ENCODE assay signal across 11 cellular contexts in genomic region chr6:98657764-98658163, GRCh38.
DNase-seq lines count a peak whose midpoint lies in the region; ATAC-seq and TF ChIP-seq lines count a peak whose summit lies in the region.
"Had no signal": no experiment of that assay in that cellular context is flagged by ENCODE, and none has a peak within 500 bp of the region (broad histone marks: within the 10 kb centered on the region; RNA-seq: fewer than 3 reads in every experiment).

No MANE protein-coding gene starts in this region.

- no peak overlapping the region for H3K4me2 ChIP-seq in smooth muscle cell

- CTCF ChIA-PET in activated naive CD4-positive, alpha-beta T cell treated with anti-CD3 and anti-CD28 coated beads, Interleukin-2, amount 10 ng/mL, durations not matched to agents 7 days and 5 days (lab: Charles Lee): no interaction called here

- no peaks in the 10 kb centered on the region for H4K20me1 ChIP-seq in smooth muscle cell (ENCODE audit: low read depth)

- 69% methylated on average over 5 of the region's 5 CpGs for WGBS in smooth muscle cell (ENCODE audit: low lambda C conversion rate)
- 56% methylated on average over 5 of the region's 5 CpGs for WGBS in esophagus muscularis mucosa

- H3K36me3 ChIP-seq in smooth muscle cell (ENCODE audit: low read depth) (no peaks in the 10 kb centered on the region), vagina (no peaks in the 10 kb centered on the region), esophagus muscularis mucosa (no peaks in the 10 kb centered on the region)

- H3K4me1 ChIP-seq in smooth muscle cell (ENCODE audit: low read depth): no peaks in the 10 kb centered on the region
- H3K4me1 ChIP-seq in vagina: no peaks in the 10 kb centered on the region
- H3K4me1 ChIP-seq in esophagus muscularis mucosa: no peaks in the 10 kb centered on the region

- peak; percentile 44 for DNase-seq in activated naive CD4-positive, alpha-beta T cell treated with anti-CD3 and anti-CD28 coated beads, Interleukin-2, amount 10 ng/mL, durations not matched to agents 7 days and 5 days
- no peak for DNase-seq in activated naive CD4-positive, alpha-beta T cell treated with anti-CD3 and anti-CD28 coated beads, Interleukin-2, amount 50 U/mL, for 16 hours
- DNase-seq in SK-MEL-5 (ENCODE audit: low read depth, low spot score) (peak; percentile 39), endothelial cell (ENCODE audit: low spot score) (peak; percentile 59), smooth muscle cell (lab: John Stamatoyannopoulos, UW; ENCODE audit: unreplicated experiment) (peak; percentile 7), vagina (ENCODE audit: extremely low spot score in 2 of 2) (no peak), esophagus muscularis mucosa (ENCODE audit: extremely low spot score) (no peak)
- DNase-seq: NCI-H2081 treated with DMSO at 0.1 percent for 48 hours had no signal

- H3F3A ChIP-seq in smooth muscle cell (ENCODE audit: low read depth): no peaks in the 10 kb centered on the region

- TF ChIP-seq POLR2A in vagina (IDR thresholded peaks at IDR 0.05) (no peak), esophagus muscularis mucosa (IDR thresholded peaks at IDR 0.05; ENCODE audit: low read depth) (no peak)

- H3K4me1 Mint-ChIP-seq in activated naive CD4-positive, alpha-beta T cell treated with anti-CD3 and anti-CD28 coated beads, Interleukin-2, amount 10 ng/mL, durations not matched to agents 7 days and 5 days: no peaks in the 10 kb centered on the region
- H3K4me1 Mint-ChIP-seq in endothelial cell (ENCODE audit: unreplicated experiment): no peaks in the 10 kb centered on the region
- H3K4me1 Mint-ChIP-seq: B cell had no signal

- ATAC-seq in HG03565 (IDR thresholded peaks at IDR 0.05; ENCODE audit: unreplicated experiment): no peak
- ATAC-seq: left colon had no signal

- H2AFZ ChIP-seq in smooth muscle cell (ENCODE audit: low read depth): no peak overlapping the region

- TF ChIP-seq CTCF in endothelial cell (IDR thresholded peaks at IDR 0.05; ENCODE audit: unreplicated experiment): no peak
- no peak for TF ChIP-seq CTCF in smooth muscle cell (IDR thresholded peaks at IDR 0.05; ENCODE audit: borderline replicate concordance, insufficient read depth, poor library complexity, severe bottlenecking)
- TF ChIP-seq CTCF in vagina (IDR thresholded peaks at IDR 0.05): no peak
- TF ChIP-seq CTCF in esophagus muscularis mucosa (IDR thresholded peaks at IDR 0.05): no peak

- intact Hi-C loops in vagina (cut with DNase I): no loop called here
- intact Hi-C loops in esophagus muscularis mucosa (cut with DNase I): no loop called here

- H3K4me3 Mint-ChIP-seq in activated naive CD4-positive, alpha-beta T cell treated with anti-CD3 and anti-CD28 coated beads, Interleukin-2, amount 10 ng/mL, durations not matched to agents 7 days and 5 days: no peak overlapping the region
- H3K4me3 Mint-ChIP-seq in endothelial cell (ENCODE audit: unreplicated experiment): no peak overlapping the region
- H3K4me3 Mint-ChIP-seq: B cell had no signal

- no peaks in the 10 kb centered on the region for H3K79me2 ChIP-seq in smooth muscle cell (ENCODE audit: low read depth)

- no peak overlapping the region for H3K27ac ChIP-seq in smooth muscle cell (ENCODE audit: low read depth)
- no peak overlapping the region for H3K27ac ChIP-seq in vagina
- no peak overlapping the region for H3K27ac ChIP-seq in esophagus muscularis mucosa (replicated peaks in 1 of 4)

- H3K27me3 Mint-ChIP-seq in activated naive CD4-positive, alpha-beta T cell treated with anti-CD3 and anti-CD28 coated beads, Interleukin-2, amount 10 ng/mL, durations not matched to agents 7 days and 5 days: no peaks in the 10 kb centered on the region
- no peaks in the 10 kb centered on the region for H3K27me3 Mint-ChIP-seq in endothelial cell (ENCODE audit: unreplicated experiment)
- H3K27me3 Mint-ChIP-seq: B cell had no signal

- H3K4me3 ChIP-seq in smooth muscle cell (no peak overlapping the region), vagina (no peak overlapping the region), esophagus muscularis mucosa (no peak overlapping the region)

- H3K27ac Mint-ChIP-seq in activated naive CD4-positive, alpha-beta T cell treated with anti-CD3 and anti-CD28 coated beads, Interleukin-2, amount 10 ng/mL, durations not matched to agents 7 days and 5 days: no peak overlapping the region
- no peak overlapping the region for H3K27ac Mint-ChIP-seq in endothelial cell (ENCODE audit: unreplicated experiment)
- H3K27ac Mint-ChIP-seq: B cell had no signal

- no peaks in the 10 kb centered on the region for H3K9me3 ChIP-seq in smooth muscle cell (replicated peaks; ENCODE audit: low read depth)
- H3K9me3 ChIP-seq in vagina: no peaks in the 10 kb centered on the region
- H3K9me3 ChIP-seq in esophagus muscularis mucosa: no peaks in the 10 kb centered on the region

- H3K36me3 Mint-ChIP-seq in activated naive CD4-positive, alpha-beta T cell treated with anti-CD3 and anti-CD28 coated beads, Interleukin-2, amount 10 ng/mL, durations not matched to agents 7 days and 5 days: no peaks in the 10 kb centered on the region
- no peaks in the 10 kb centered on the region for H3K36me3 Mint-ChIP-seq in endothelial cell (ENCODE audit: low read depth, unreplicated experiment)

- H3K9me3 Mint-ChIP-seq in activated naive CD4-positive, alpha-beta T cell treated with anti-CD3 and anti-CD28 coated beads, Interleukin-2, amount 10 ng/mL, durations not matched to agents 7 days and 5 days: peaks cover 2% of the 10 kb centered on the region
- H3K9me3 Mint-ChIP-seq in endothelial cell (ENCODE audit: unreplicated experiment): no peaks in the 10 kb centered on the region

- in situ Hi-C loops in SK-MEL-5 (cut with HindIII; ENCODE audit: low pct_unique_long_range_greater_than_20kb, low sequenced_read_pairs): no loop called here

- no peak for TF ChIP-seq EP300 in esophagus muscularis mucosa (IDR thresholded peaks at IDR 0.05)

- no peaks in the 10 kb centered on the region for H3K27me3 ChIP-seq in smooth muscle cell (ENCODE audit: low read depth)
- H3K27me3 ChIP-seq in vagina: no peaks in the 10 kb centered on the region
- H3K27me3 ChIP-seq in esophagus muscularis mucosa: no peaks in the 10 kb centered on the region

- H3K9ac ChIP-seq in smooth muscle cell (ENCODE audit: low read depth): no peak overlapping the region

Comparison
In these comparisons a context has a peak if more than half of its experiments do, and no peak if none do; other contexts are left out.
1. DNase-seq: peak in activated naive CD4-positive, alpha-beta T cell treated with anti-CD3 and anti-CD28 coated beads, Interleukin-2, amount 10 ng/mL, durations not matched to agents 7 days and 5 days (single experiment), SK-MEL-5 (single experiment), endothelial cell (single experiment) and smooth muscle cell (single experiment); none in activated naive CD4-positive, alpha-beta T cell treated with anti-CD3 and anti-CD28 coated beads, Interleukin-2, amount 50 U/mL, for 16 hours (single experiment), vagina (0 of 2) and esophagus muscularis mucosa (single experiment).